ENCODE assay signal across 8 cellular contexts in genomic region chr1:68496680-68497357, GRCh38. TPM values are rescaled to one million over a fixed set of nuclear protein-coding genes. Genes with fewer than 3 reads are reported as not detected.
A peak's percentile ranks its signal among the peaks of the same experiment; 100 is the strongest.
DNase-seq lines count a peak whose midpoint lies in the region; ATAC-seq, FAIRE-seq and TF ChIP-seq lines count a peak whose summit lies in the region.

A gene with protein sequence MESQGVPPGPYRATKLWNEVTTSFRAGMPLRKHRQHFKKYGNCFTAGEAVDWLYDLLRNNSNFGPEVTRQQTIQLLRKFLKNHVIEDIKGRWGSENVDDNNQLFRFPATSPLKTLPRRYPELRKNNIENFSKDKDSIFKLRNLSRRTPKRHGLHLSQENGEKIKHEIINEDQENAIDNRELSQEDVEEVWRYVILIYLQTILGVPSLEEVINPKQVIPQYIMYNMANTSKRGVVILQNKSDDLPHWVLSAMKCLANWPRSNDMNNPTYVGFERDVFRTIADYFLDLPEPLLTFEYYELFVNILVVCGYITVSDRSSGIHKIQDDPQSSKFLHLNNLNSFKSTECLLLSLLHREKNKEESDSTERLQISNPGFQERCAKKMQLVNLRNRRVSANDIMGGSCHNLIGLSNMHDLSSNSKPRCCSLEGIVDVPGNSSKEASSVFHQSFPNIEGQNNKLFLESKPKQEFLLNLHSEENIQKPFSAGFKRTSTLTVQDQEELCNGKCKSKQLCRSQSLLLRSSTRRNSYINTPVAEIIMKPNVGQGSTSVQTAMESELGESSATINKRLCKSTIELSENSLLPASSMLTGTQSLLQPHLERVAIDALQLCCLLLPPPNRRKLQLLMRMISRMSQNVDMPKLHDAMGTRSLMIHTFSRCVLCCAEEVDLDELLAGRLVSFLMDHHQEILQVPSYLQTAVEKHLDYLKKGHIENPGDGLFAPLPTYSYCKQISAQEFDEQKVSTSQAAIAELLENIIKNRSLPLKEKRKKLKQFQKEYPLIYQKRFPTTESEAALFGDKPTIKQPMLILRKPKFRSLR (minus strand): TSS chr1:68497082. CDS start chr1:68496999, 83 bp downstream.

- H3K36me3 ChIP-seq in BJ (ENCODE audit: control insufficient read depth, insufficient read depth, low read length) (no peaks in the 10 kb centered on the region), right lobe of liver (no peaks in the 10 kb centered on the region)

- no peaks in the 10 kb centered on the region for H3K9me3 Mint-ChIP-seq in activated CD4-positive, alpha-beta T cell treated with anti-CD3 and anti-CD28 coated beads, Interleukin-2, amount 10 ng/mL, durations not matched to agents 24 days and 14 days

- WGBS in right lobe of liver (ENCODE audit: insufficient coverage, low coverage, low lambda C conversion rate, missing lambda C conversion rate) = 0% methylated on average over 8 of the region's 64 CpGs

- H3K27me3 Mint-ChIP-seq in activated CD4-positive, alpha-beta T cell treated with anti-CD3 and anti-CD28 coated beads, Interleukin-2, amount 10 ng/mL, durations not matched to agents 24 days and 14 days = peaks cover 35% of the 10 kb centered on the region

- no peaks in the 10 kb centered on the region for H3K9me3 ChIP-seq in right lobe of liver

- intact Hi-C loops in activated CD4-positive, alpha-beta T cell treated with anti-CD3 and anti-CD28 coated beads, Interleukin-2, amount 10 ng/mL, durations not matched to agents 24 days and 14 days (cut with micrococcal nuclease) = loop anchor here (2.0 kb wide), 1 partner anchor 376 kb away; no protein-coding TSS in a partner anchor
- intact Hi-C loops in right lobe of liver (cut with DNase I) = no loop called here

- no peaks in the 10 kb centered on the region for H3K27me3 ChIP-seq in BJ (ENCODE audit: control insufficient read depth, insufficient read depth, low read length)
- H3K27me3 ChIP-seq in right lobe of liver = no peaks in the 10 kb centered on the region

- peaks cover 0 to 9% (median 3%) of the 10 kb centered on the region in 4 donors for H3K4me1 ChIP-seq in right lobe of liver

- CTCF ChIA-PET in BJ (lab: Yijun Ruan, JAX) = interaction anchor here (0.7 to 2.5 kb wide), 3 partner anchors 11 to 49 kb away, joined by 3 to 11 read pairs (median 5); no protein-coding TSS in a partner anchor

- peak within 1 kb of the TSS; percentile 86 for H3K27ac Mint-ChIP-seq in activated CD4-positive, alpha-beta T cell treated with anti-CD3 and anti-CD28 coated beads, Interleukin-2, amount 10 ng/mL, durations not matched to agents 24 days and 14 days

- no peak within 1 kb of the TSS for H3K27ac ChIP-seq in right lobe of liver

- ATAC-seq in HG03442 (IDR thresholded peaks at IDR 0.05; ENCODE audit: unreplicated experiment) = peak; percentile 93
- ATAC-seq in right lobe of liver = peak; percentile 99 to 100 (median 100)

- H3K36me3 Mint-ChIP-seq in activated CD4-positive, alpha-beta T cell treated with anti-CD3 and anti-CD28 coated beads, Interleukin-2, amount 10 ng/mL, durations not matched to agents 24 days and 14 days (ENCODE audit: low read depth) = peaks cover 7% of the 10 kb centered on the region

- H3K4me3 Mint-ChIP-seq in activated CD4-positive, alpha-beta T cell treated with anti-CD3 and anti-CD28 coated beads, Interleukin-2, amount 10 ng/mL, durations not matched to agents 24 days and 14 days = peak within 1 kb of the TSS; percentile 92

- POLR2A ChIA-PET in BJ (lab: Charles Lee) = no interaction called here

- TF ChIP-seq CTCF in BJ (IDR thresholded peaks at IDR 0.05; ENCODE audit: insufficient read depth, low read depth, low read length) (peak; percentile 3; the same call in 1 of the 2 replicates), right lobe of liver (IDR thresholded peaks at IDR 0.05) (no peak)

- TF ChIP-seq POLR2A in right lobe of liver (IDR thresholded peaks at IDR 0.05) = no peak

- H3K4me3 ChIP-seq in BJ (ENCODE audit: low read depth, low read length) (peak within 1 kb of the TSS; percentile 92), right lobe of liver (peak within 1 kb of the TSS; percentile 46 to 64 (median 51))

- peaks cover 19% of the 10 kb centered on the region for H3K4me1 Mint-ChIP-seq in activated CD4-positive, alpha-beta T cell treated with anti-CD3 and anti-CD28 coated beads, Interleukin-2, amount 10 ng/mL, durations not matched to agents 24 days and 14 days

- DNase-seq in BJ (ENCODE audit: low read depth) (peak; percentile 55), GM19239 (ENCODE audit: insufficient read length, low spot score) (peak; percentile 79), NCI-H524 (lab: John Stamatoyannopoulos, UW) (peak; percentile 83 to 91), dermis microvascular lymphatic vessel endothelial cell (ENCODE audit: low read depth in 2 of 2) (peak; percentile 81 to 96), right lobe of liver (peak; percentile 95 to 98 (median 97))
- peak; percentile 97 for DNase-seq in activated CD4-positive, alpha-beta T cell treated with anti-CD3 and anti-CD28 coated beads, Interleukin-2, amount 10 ng/mL, durations not matched to agents 24 days and 14 days
- peak; percentile 72 for DNase-seq in stimulated activated CD4-positive, alpha-beta T cell treated with anti-CD3 and anti-CD28 coated beads, Interleukin-4, amount 100 ng/mL, for 24 hours

- peak; percentile 91 for FAIRE-seq in GM19239 (lab: Jason Lieb, UNC)

RNA-seq across cellular contexts. Expression of the gene that starts here (rescaled TPM):
- polyA plus RNA-seq in BJ (2011; rRNA removed) = 5.3 and 10.3 TPM in 2 replicates
- polyA minus RNA-seq in BJ (2011; rRNA and poly(A)+ RNA removed) = 3.5 and 4.8 TPM in 2 replicates
- total RNA-seq in activated CD4-positive, alpha-beta T cell treated with anti-CD3 and anti-CD28 coated beads, Interleukin-2, amount 10 ng/mL, durations not matched to agents 24 days and 14 days = 10.8 and 13.3 TPM in 2 replicates
- 4.6 and 13.4 TPM in 2 replicates for total RNA-seq in dermis microvascular lymphatic vessel endothelial cell
- total RNA-seq in right lobe of liver = 1 to 10 TPM in 1 of 6 experiments, under 1 TPM in 4, not detected in 1; 0.15 to 1.4 (median 0.43) TPM
